2 cellular contexts compared by ENCODE assay signal in genomic region chr7:102859084-102859798, GRCh38.
TF ChIP-seq lines count a peak whose summit lies in the region.

No MANE protein-coding gene starts in this region.

TF ChIP-seq in GM23338, 12 proteins besides CTCF, POLR2A, EP300 and RAD21 (continued from another document):
- no peak for TF ChIP-seq ZNF331 (CRISPR knock-in tag; IDR thresholded peaks at IDR 0.05; ENCODE audit: low read depth)
- TF ChIP-seq JUNB (IDR thresholded peaks at IDR 0.05; ENCODE audit: unreplicated experiment) = no peak

TF ChIP-seq in SK-N-SH, 30 proteins besides CTCF, POLR2A, EP300 and RAD21 (continued from another document):
- TF ChIP-seq POLR2AphosphoS5 (IDR thresholded peaks at IDR 0.05; ENCODE audit: low read depth, low read length) = no peak
- no peak for TF ChIP-seq RCOR1 (IDR thresholded peaks at IDR 0.05; ENCODE audit: low read length)
- no peak for TF ChIP-seq TAF1 (IDR thresholded peaks at IDR 0.05; ENCODE audit: borderline replicate concordance, low read depth, low read length)
- TF ChIP-seq REST (IDR thresholded peaks at IDR 0.05; ENCODE audit: low read depth, low read length) = no peak
- no peak for TF ChIP-seq NRF1 (IDR thresholded peaks at IDR 0.05; ENCODE audit: low read depth, low read length)
- no peak for TF ChIP-seq GATA2 (CRISPR knock-in tag; IDR thresholded peaks at IDR 0.05)
- no peak for TF ChIP-seq GABPA (IDR thresholded peaks at IDR 0.05; ENCODE audit: low read depth)
- no peak for TF ChIP-seq IRF3 (IDR thresholded peaks at IDR 0.05; ENCODE audit: low read depth, low read length)
- TF ChIP-seq TEAD4 (IDR thresholded peaks at IDR 0.05; ENCODE audit: borderline replicate concordance, insufficient read depth) = no peak
- TF ChIP-seq RFX5 (IDR thresholded peaks at IDR 0.05; ENCODE audit: low read length) = no peak
- no peak for TF ChIP-seq TCF12 (IDR thresholded peaks at IDR 0.05)
- TF ChIP-seq SMC3 (IDR thresholded peaks at IDR 0.05; ENCODE audit: low read depth, low read length) = no peak
- TF ChIP-seq JUND (IDR thresholded peaks at IDR 0.05) = no peak
- no peak for TF ChIP-seq ZBTB33 (IDR thresholded peaks at IDR 0.05; ENCODE audit: borderline replicate concordance, low read depth)
- TF ChIP-seq MXI1 (IDR thresholded peaks at IDR 0.05; ENCODE audit: low read depth, low read length) = no peak
- no peak for TF ChIP-seq PBX3 (IDR thresholded peaks at IDR 0.05)
